ENCODE assay signal across 27 cellular contexts in genomic region chr2:137123241-137123640, GRCh38.
A peak's percentile ranks its signal among the peaks of the same experiment; 100 is the strongest.
DNase-seq lines count a peak whose midpoint lies in the region; ATAC-seq and TF ChIP-seq lines count a peak whose summit lies in the region.
"Had no signal": no experiment of that assay in that cellular context is flagged by ENCODE, and none has a peak within 500 bp of the region (broad histone marks: within the 10 kb centered on the region; RNA-seq: fewer than 3 reads in every experiment).

No MANE protein-coding gene starts in this region.

- peaks cover 10% of the 10 kb centered on the region for H3K4me1 ChIP-seq in osteoblast (ENCODE audit: insufficient read depth, low read length)
- H3K4me1 ChIP-seq: esophagus squamous epithelium, heart right ventricle, suprapubic skin, uterus had no signal

- H3K27ac ChIP-seq in osteoblast (ENCODE audit: low read depth, low read length), result peak overlapping the region; percentile 25
- H3K27ac ChIP-seq: esophagus squamous epithelium, heart right ventricle, suprapubic skin, uterus had no signal

- no peaks in the 10 kb centered on the region for H3K36me3 Mint-ChIP-seq in stimulated activated effector memory CD8-positive, alpha-beta T cell treated with anti-CD3 and anti-CD28 coated beads, Interleukin-12 subunit alpha, Interleukin-12 subunit beta, amount 100 ng/mL, for 72 hours
- no peaks in the 10 kb centered on the region for H3K36me3 Mint-ChIP-seq in activated CD8-positive, alpha-beta memory T cell treated with anti-CD3 and anti-CD28 coated beads, Interleukin-2, amount 10 ng/mL, durations not matched to agents 7 days and 5 days
- H3K36me3 Mint-ChIP-seq in chondrocyte (ENCODE audit: low read depth), result no peaks in the 10 kb centered on the region

- no peaks in the 10 kb centered on the region for H3K27me3 Mint-ChIP-seq in activated CD8-positive, alpha-beta memory T cell treated with anti-CD3 and anti-CD28 coated beads, Interleukin-2, amount 10 ng/mL, durations not matched to agents 7 days and 5 days
- no peaks in the 10 kb centered on the region for H3K27me3 Mint-ChIP-seq in chondrocyte (ENCODE audit: low read depth)
- H3K27me3 Mint-ChIP-seq: activated CD8-positive, alpha-beta T cell treated with anti-CD3 and anti-CD28 coated beads for 36 hours; CD4-positive, alpha-beta T cell; effector memory CD8-positive, alpha-beta T cell had no signal

- H3K27ac Mint-ChIP-seq in stimulated activated effector memory CD8-positive, alpha-beta T cell treated with anti-CD3 and anti-CD28 coated beads, Interleukin-12 subunit alpha, Interleukin-12 subunit beta, amount 100 ng/mL, for 72 hours, result no peak overlapping the region
- H3K27ac Mint-ChIP-seq in activated CD8-positive, alpha-beta memory T cell treated with anti-CD3 and anti-CD28 coated beads, Interleukin-2, amount 10 ng/mL, durations not matched to agents 7 days and 5 days, result no peak overlapping the region
- H3K27ac Mint-ChIP-seq in chondrocyte (ENCODE audit: unreplicated experiment), result no peak overlapping the region
- H3K27ac Mint-ChIP-seq: activated CD8-positive, alpha-beta T cell treated with anti-CD3 and anti-CD28 coated beads for 36 hours; CD4-positive, alpha-beta T cell; effector memory CD8-positive, alpha-beta T cell had no signal

- CTCF ChIA-PET in activated CD8-positive, alpha-beta memory T cell treated with anti-CD3 and anti-CD28 coated beads, Interleukin-2, amount 10 ng/mL, durations not matched to agents 7 days and 5 days (lab: Charles Lee), result no interaction called here

- no peaks in the 10 kb centered on the region for H4K20me1 ChIP-seq in osteoblast (ENCODE audit: insufficient read depth, low read length)

- H3K9me3 ChIP-seq in osteoblast (ENCODE audit: low read depth, low read length), result no peaks in the 10 kb centered on the region
- H3K9me3 ChIP-seq: esophagus squamous epithelium, MG63, suprapubic skin, uterus had no signal

- in situ Hi-C loops in Caki2 (cut with HindIII; ENCODE audit: low pct_unique_long_range_greater_than_20kb, low sequenced_read_pairs), result no loop called here

- peak overlapping the region; percentile 37 for H3K4me2 ChIP-seq in osteoblast (ENCODE audit: insufficient read depth, low read length)

- peaks cover 15% of the 10 kb centered on the region for H3K9me3 Mint-ChIP-seq in stimulated activated effector memory CD8-positive, alpha-beta T cell treated with anti-CD3 and anti-CD28 coated beads, Interleukin-12 subunit alpha, Interleukin-12 subunit beta, amount 100 ng/mL, for 72 hours
- no peaks in the 10 kb centered on the region for H3K9me3 Mint-ChIP-seq in activated CD8-positive, alpha-beta memory T cell treated with anti-CD3 and anti-CD28 coated beads, Interleukin-2, amount 10 ng/mL, durations not matched to agents 7 days and 5 days (ENCODE audit: low read depth)
- peaks cover 8% of the 10 kb centered on the region for H3K9me3 Mint-ChIP-seq in chondrocyte (ENCODE audit: low read depth)
- H3K9me3 Mint-ChIP-seq: activated CD8-positive, alpha-beta T cell treated with anti-CD3 and anti-CD28 coated beads for 36 hours had no signal

- H3K4me1 Mint-ChIP-seq in stimulated activated effector memory CD8-positive, alpha-beta T cell treated with anti-CD3 and anti-CD28 coated beads, Interleukin-12 subunit alpha, Interleukin-12 subunit beta, amount 100 ng/mL, for 72 hours, result no peaks in the 10 kb centered on the region
- no peaks in the 10 kb centered on the region for H3K4me1 Mint-ChIP-seq in activated CD8-positive, alpha-beta memory T cell treated with anti-CD3 and anti-CD28 coated beads, Interleukin-2, amount 10 ng/mL, durations not matched to agents 7 days and 5 days
- H3K4me1 Mint-ChIP-seq in chondrocyte (ENCODE audit: low read depth), result peaks cover 16% of the 10 kb centered on the region

- H2AFZ ChIP-seq in osteoblast (ENCODE audit: low read length), result no peak overlapping the region

- TF ChIP-seq CTCF in fibroblast of mammary gland (conservative IDR thresholded peaks at IDR 0.05; ENCODE audit: control insufficient read depth, insufficient read depth, low read depth, low read length), result no peak
- TF ChIP-seq CTCF in osteoblast (IDR thresholded peaks at IDR 0.05; ENCODE audit: extremely low read depth, low read depth, low read length), result no peak
- no peak for TF ChIP-seq CTCF in chondrocyte (IDR thresholded peaks at IDR 0.05)

- H3K4me3 Mint-ChIP-seq in stimulated activated effector memory CD8-positive, alpha-beta T cell treated with anti-CD3 and anti-CD28 coated beads, Interleukin-12 subunit alpha, Interleukin-12 subunit beta, amount 100 ng/mL, for 72 hours, result no peak overlapping the region
- H3K4me3 Mint-ChIP-seq in activated CD8-positive, alpha-beta memory T cell treated with anti-CD3 and anti-CD28 coated beads, Interleukin-2, amount 10 ng/mL, durations not matched to agents 7 days and 5 days, result no peak overlapping the region
- H3K4me3 Mint-ChIP-seq in chondrocyte (ENCODE audit: unreplicated experiment), result no peak overlapping the region
- H3K4me3 Mint-ChIP-seq: activated CD8-positive, alpha-beta T cell treated with anti-CD3 and anti-CD28 coated beads for 36 hours; CD4-positive, alpha-beta T cell; effector memory CD8-positive, alpha-beta T cell had no signal

- no peaks in the 10 kb centered on the region for H3K36me3 ChIP-seq in osteoblast (ENCODE audit: insufficient read depth, low read length)
- H3K36me3 ChIP-seq: esophagus squamous epithelium, heart right ventricle, MG63, suprapubic skin, uterus had no signal

- no peaks in the 10 kb centered on the region for H3K27me3 ChIP-seq in osteoblast (ENCODE audit: insufficient read depth, low read length)
- H3K27me3 ChIP-seq: esophagus squamous epithelium, heart right ventricle, MG63, suprapubic skin, uterus had no signal

- no peaks in the 10 kb centered on the region for H3K79me2 ChIP-seq in osteoblast (ENCODE audit: insufficient read depth, low read length)

- no peak overlapping the region for H3K4me3 ChIP-seq in fibroblast of mammary gland (ENCODE audit: control insufficient read depth, low read depth, low read length)
- no peak overlapping the region for H3K4me3 ChIP-seq in osteoblast (ENCODE audit: insufficient read depth, low read length)
- H3K4me3 ChIP-seq: esophagus squamous epithelium, heart right ventricle, MG63, suprapubic skin, uterus had no signal

- DNase-seq in Caki2 (ENCODE audit: low read depth) (peak; percentile 2), LHCN-M2 (ENCODE audit: low read depth) (peak; percentile 83), fibroblast of mammary gland (ENCODE audit: low read depth) (peak; percentile 11), osteoblast (ENCODE audit: insufficient read length, low spot score, missing footprints) (no peak), chondrocyte (ENCODE audit: low spot score) (no peak)
- DNase-seq in stimulated activated effector memory CD8-positive, alpha-beta T cell treated with anti-CD3 and anti-CD28 coated beads, Interleukin-12 subunit alpha, Interleukin-12 subunit beta, amount 100 ng/mL, for 72 hours (ENCODE audit: low spot score in 2 of 2), result no peak
- DNase-seq in activated CD8-positive, alpha-beta memory T cell treated with anti-CD3 and anti-CD28 coated beads, Interleukin-2, amount 10 ng/mL, durations not matched to agents 7 days and 5 days, result no peak
- DNase-seq: activated CD8-positive, alpha-beta T cell treated with anti-CD3 and anti-CD28 coated beads for 36 hours; activated naive CD4-positive, alpha-beta T cell; activated T-cell treated with anti-CD3 and anti-CD28 coated beads, Interleukin-2, amount 50 U/mL, for 1 hour; amygdala; CD4-positive, alpha-beta T cell; effector memory CD8-positive, alpha-beta T cell; esophagus squamous epithelium; HCEC 1CT; heart right ventricle; IMR-90; MG63; NCI-H1436 treated with DMSO at 0.1 percent for 48 hours; NCI-H2171; NCI-H69; nucleus accumbens; stimulated activated CD4-positive, alpha-beta T cell treated with anti-CD3 and anti-CD28 coated beads, Interleukin-15, amount 100 ng/mL, for 24 hours; uterus had no signal

- ATAC-seq in stimulated activated effector memory CD8-positive, alpha-beta T cell treated with anti-CD3 and anti-CD28 coated beads, Interleukin-12 subunit alpha, Interleukin-12 subunit beta, amount 100 ng/mL, for 72 hours, result no peak
- no peak for ATAC-seq in HG02973 (IDR thresholded peaks at IDR 0.05; ENCODE audit: unreplicated experiment)
- no peak for ATAC-seq in activated CD8-positive, alpha-beta memory T cell treated with anti-CD3 and anti-CD28 coated beads, Interleukin-2, amount 10 ng/mL, durations not matched to agents 7 days and 5 days
- ATAC-seq: activated CD4-positive, CD25-positive, alpha-beta regulatory T cell treated with anti-CD3 and anti-CD28 coated beads, Interleukin-2, amount 50 U/mL, for 24 hours; activated CD8-positive, alpha-beta T cell treated with anti-CD3 and anti-CD28 coated beads for 36 hours; effector memory CD8-positive, alpha-beta T cell; heart right ventricle had no signal

Comparison
In these comparisons a context has a peak if more than half of its experiments do, and no peak if none do; other contexts are left out.
1. DNase-seq: peak in Caki2 (single experiment), LHCN-M2 (single experiment) and fibroblast of mammary gland (single experiment); none in osteoblast (single experiment), stimulated activated effector memory CD8-positive, alpha-beta T cell treated with anti-CD3 and anti-CD28 coated beads, Interleukin-12 subunit alpha, Interleukin-12 subunit beta, amount 100 ng/mL, for 72 hours (0 of 2), activated CD8-positive, alpha-beta memory T cell treated with anti-CD3 and anti-CD28 coated beads, Interleukin-2, amount 10 ng/mL, durations not matched to agents 7 days and 5 days (single experiment) and chondrocyte (single experiment).